In genomic region chr2:217370391-217370790, GRCh38 we compare ENCODE assay signal across 12 cellular contexts.
A peak's percentile ranks its signal among the peaks of the same experiment; 100 is the strongest.
DNase-seq lines count a peak whose midpoint lies in the region; ATAC-seq and TF ChIP-seq lines count a peak whose summit lies in the region.
"Had no signal": no experiment of that assay in that cellular context is flagged by ENCODE, and none has a peak within 500 bp of the region (broad histone marks: within the 10 kb centered on the region; RNA-seq: fewer than 3 reads in every experiment).

No MANE protein-coding gene starts in this region.

- intact Hi-C loops in activated CD4-positive, alpha-beta T cell treated with anti-CD3 and anti-CD28 coated beads, Interleukin-2, amount 10 ng/mL, durations not matched to agents 24 days and 14 days (cut with micrococcal nuclease) = no loop called here

- no peaks in the 10 kb centered on the region for H3K36me3 ChIP-seq in brain microvascular endothelial cell (replicated peaks)
- H3K36me3 ChIP-seq: upper lobe of left lung had no signal

- in situ Hi-C loops in brain microvascular endothelial cell (cut with HindIII; ENCODE audit: low pct_ligation_motif_present, low sequenced_read_pairs) = no loop called here

- no peak overlapping the region for H3K4me3 Mint-ChIP-seq in activated CD4-positive, alpha-beta T cell treated with anti-CD3 and anti-CD28 coated beads, Interleukin-2, amount 10 ng/mL, durations not matched to agents 24 days and 14 days

- no peak overlapping the region for H3K27ac ChIP-seq in brain microvascular endothelial cell
- H3K27ac ChIP-seq: upper lobe of left lung had no signal

- no peak for ATAC-seq in HG02571 (IDR thresholded peaks at IDR 0.05; ENCODE audit: unreplicated experiment)

- no peaks in the 10 kb centered on the region for H3K27me3 Mint-ChIP-seq in activated CD4-positive, alpha-beta T cell treated with anti-CD3 and anti-CD28 coated beads, Interleukin-2, amount 10 ng/mL, durations not matched to agents 24 days and 14 days

- no peak overlapping the region for H3K27ac Mint-ChIP-seq in activated CD4-positive, alpha-beta T cell treated with anti-CD3 and anti-CD28 coated beads, Interleukin-2, amount 10 ng/mL, durations not matched to agents 24 days and 14 days

- H3K27me3 ChIP-seq in brain microvascular endothelial cell (replicated peaks) = no peaks in the 10 kb centered on the region
- H3K27me3 ChIP-seq: upper lobe of left lung had no signal

- H3K36me3 Mint-ChIP-seq in activated CD4-positive, alpha-beta T cell treated with anti-CD3 and anti-CD28 coated beads, Interleukin-2, amount 10 ng/mL, durations not matched to agents 24 days and 14 days (ENCODE audit: low read depth) = no peaks in the 10 kb centered on the region

- TF ChIP-seq CTCF in brain microvascular endothelial cell (IDR thresholded peaks at IDR 0.05; ENCODE audit: low read depth, low read length, missing control alignments) = no peak

- DNase-seq in activated CD4-positive, alpha-beta T cell treated with anti-CD3 and anti-CD28 coated beads for 48 hours = peak; percentile 46
- DNase-seq in activated CD4-positive, alpha-beta T cell treated with anti-CD3 and anti-CD28 coated beads, Interleukin-2, amount 10 ng/mL, durations not matched to agents 24 days and 14 days = no peak
- DNase-seq in M059J (ENCODE audit: low read depth) (peak; percentile 99), brain microvascular endothelial cell (peak; percentile 87), renal cortical epithelial cell (ENCODE audit: low read depth) (peak; percentile 88), NCI-H345 treated with DMSO at 0.1 percent for 48 hours (lab: John Stamatoyannopoulos, UW; ENCODE audit: unreplicated experiment) (no peak), SK-N-DZ (ENCODE audit: low spot score) (no peak)
- DNase-seq: activated effector memory CD4-positive, alpha-beta T cell treated with Interleukin-2 at 50 U/mL for 16 hours; effector CD8-positive, alpha-beta T cell; T-helper 1 cell had no signal

- H3K4me3 ChIP-seq in brain microvascular endothelial cell (ENCODE audit: low read depth, low read length) = no peak overlapping the region
- H3K4me3 ChIP-seq: upper lobe of left lung had no signal

- no peaks in the 10 kb centered on the region for H3K9me3 Mint-ChIP-seq in activated CD4-positive, alpha-beta T cell treated with anti-CD3 and anti-CD28 coated beads, Interleukin-2, amount 10 ng/mL, durations not matched to agents 24 days and 14 days

- peaks cover 2% of the 10 kb centered on the region for H3K4me1 Mint-ChIP-seq in activated CD4-positive, alpha-beta T cell treated with anti-CD3 and anti-CD28 coated beads, Interleukin-2, amount 10 ng/mL, durations not matched to agents 24 days and 14 days

Comparison
In these comparisons a context has a peak if more than half of its experiments do, and no peak if none do; other contexts are left out.
1. DNase-seq: peak in activated CD4-positive, alpha-beta T cell treated with anti-CD3 and anti-CD28 coated beads for 48 hours (single experiment), M059J (single experiment), brain microvascular endothelial cell (single experiment) and renal cortical epithelial cell (single experiment); none in activated CD4-positive, alpha-beta T cell treated with anti-CD3 and anti-CD28 coated beads, Interleukin-2, amount 10 ng/mL, durations not matched to agents 24 days and 14 days (single experiment), NCI-H345 treated with DMSO at 0.1 percent for 48 hours (single experiment) and SK-N-DZ (single experiment).